In the genomic region with DNA sequence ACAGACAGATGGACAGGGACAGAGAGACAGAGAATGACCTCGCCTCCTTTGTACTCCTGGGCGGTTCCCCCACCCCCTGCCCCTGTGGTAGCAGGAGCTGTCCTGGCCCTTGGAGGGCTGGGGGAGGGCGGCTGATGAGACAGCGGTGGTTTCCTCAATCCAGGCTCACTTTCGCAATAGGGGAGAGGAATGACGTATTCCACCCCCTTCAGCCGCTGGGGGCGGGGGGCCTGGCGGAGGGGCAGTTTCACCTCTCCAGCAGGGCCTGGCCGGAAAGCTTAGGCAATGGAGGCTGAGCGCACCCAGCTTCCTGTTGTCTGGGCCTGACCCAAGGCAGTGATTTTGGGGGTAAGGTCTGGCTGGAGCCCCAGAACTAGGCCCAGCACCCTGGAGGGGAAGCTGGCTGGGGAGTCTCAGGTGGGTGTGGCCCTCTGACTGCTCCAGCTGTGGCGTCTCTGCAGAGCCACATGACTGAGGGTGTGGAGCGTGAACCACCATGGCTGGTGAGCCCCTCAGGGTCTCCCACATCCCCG, we compare ENCODE assay signal across 8 cellular contexts. TPM values are rescaled to one million over a fixed set of nuclear protein-coding genes. Genes with fewer than 3 reads are reported as not detected.
DNase-seq lines count a peak whose midpoint lies in the region; ATAC-seq and TF ChIP-seq lines count a peak whose summit lies in the region.
"Had no signal": no experiment of that assay in that cellular context is flagged by ENCODE, and none has a peak within 500 bp of the region (broad histone marks: within the 10 kb centered on the region; RNA-seq: fewer than 3 reads in every experiment).

No MANE protein-coding gene starts in this region.

- H3K79me2 ChIP-seq in mammary epithelial cell (ENCODE audit: insufficient read depth, low read length), result no peaks in the 10 kb centered on the region

- peak overlapping the region; percentile 72 for H2AFZ ChIP-seq in mammary epithelial cell (ENCODE audit: low read depth, low read length)

- TF ChIP-seq CTCF in mammary epithelial cell (conservative IDR thresholded peaks at IDR 0.05 in 1 of 2, IDR thresholded peaks at IDR 0.05 in 1 of 2; ENCODE audit: extremely low read depth in 1 of 2, insufficient read depth in 1 of 2, low read depth in 1 of 2, low read length in 2 of 2) (no peak), lower lobe of right lung (IDR thresholded peaks at IDR 0.05) (no peak)

- BruUV-seq in mammary epithelial cell (replicated peaks; lab: Mats Ljungman, UMichigan), result no TSS peak

- peak overlapping the region; percentile 50 for H3K27ac ChIP-seq in mammary epithelial cell (ENCODE audit: insufficient read depth, low read depth, low read length)
- H3K27ac ChIP-seq in lower lobe of right lung, result peak overlapping the region; percentile 81

- intact Hi-C loops in mammary epithelial cell (cut with micrococcal nuclease) (loop anchor here (2.0 kb wide), 1 partner anchor 18 kb away; no protein-coding TSS in a partner anchor), lower lobe of right lung (cut with DNase I) (no loop called here)

- 25% methylated on average over 6 of the region's 14 CpGs for WGBS in mammary epithelial cell (ENCODE audit: low coverage, missing lambda C conversion rate)

- no peaks in the 10 kb centered on the region for H3K36me3 ChIP-seq in mammary epithelial cell (ENCODE audit: insufficient read depth, low read length)
- peaks cover 8% of the 10 kb centered on the region for H3K36me3 ChIP-seq in lower lobe of right lung

- DNase-seq in mammary epithelial cell, result peak; percentile 90
- peak; percentile 93 for DNase-seq in lower lobe of right lung
- peak; percentile 93 to 94 for DNase-seq in stimulated activated CD8-positive, alpha-beta memory T cell treated with anti-CD3 and anti-CD28 coated beads, Interleukin-15, amount 100 ng/mL, for 48 hours (ENCODE audit: low read depth in 2 of 2)

- no peak for TF ChIP-seq EP300 in Ishikawa (IDR thresholded peaks at IDR 0.05; ENCODE audit: borderline replicate concordance)

- dilution Hi-C loops in mammary epithelial cell (cut with HindIII; ENCODE audit: low sequenced_read_pairs), result no loop called here

- H3K4me2 ChIP-seq in mammary epithelial cell (ENCODE audit: insufficient read depth, low read depth, low read length), result peak overlapping the region; percentile 56

- CTCF ChIA-PET in mammary epithelial cell (lab: Charles Lee; ENCODE audit: low non-redundant PET), result interaction anchor here (0.7 kb wide), 1 partner anchor 94 kb away, joined by 6 read pairs; a partner anchor contains a TSS

- H3K9me3 ChIP-seq in mammary epithelial cell (replicated peaks; ENCODE audit: insufficient read depth, low read length) (no peaks in the 10 kb centered on the region), lower lobe of right lung (no peaks in the 10 kb centered on the region)

- H3K9ac ChIP-seq in mammary epithelial cell (ENCODE audit: insufficient read depth, low read length), result peak overlapping the region; percentile 35

- H3K4me1 ChIP-seq in mammary epithelial cell (ENCODE audit: insufficient read depth, low read length) (peaks cover 50% of the 10 kb centered on the region), lower lobe of right lung (peaks cover 70% of the 10 kb centered on the region)

- H3K4me3 ChIP-seq in mammary epithelial cell (replicated peaks in 1 of 3; ENCODE audit: insufficient read depth in 1 of 3, low read depth in 2 of 3, low read length in 3 of 3) (no peak overlapping the region), lower lobe of right lung (peak overlapping the region; percentile 28)

- ATAC-seq in GM19395 (IDR thresholded peaks at IDR 0.05; ENCODE audit: unreplicated experiment) (peak; percentile 41), lower lobe of right lung (peak; percentile 83 to 84), GM21367 (IDR thresholded peaks at IDR 0.05; ENCODE audit: unreplicated experiment) (no peak)
- ATAC-seq in activated CD4-positive, CD25-positive, alpha-beta regulatory T cell treated with anti-CD3 and anti-CD28 coated beads, Interleukin-2, amount 50 U/mL, for 24 hours, result peak; percentile 44 to 49

- in situ Hi-C loops in mammary epithelial cell (cut with MboI; ENCODE audit: low sequenced_read_pairs in 2 of 2), result no loop called here

- TF ChIP-seq RAD21 in Ishikawa (IDR thresholded peaks at IDR 0.05; ENCODE audit: low read depth), result no peak

- no peaks in the 10 kb centered on the region for H4K20me1 ChIP-seq in mammary epithelial cell (ENCODE audit: insufficient read depth, low read length)

- no peaks in the 10 kb centered on the region for H3K27me3 ChIP-seq in mammary epithelial cell (ENCODE audit: insufficient read depth, low read length)
- H3K27me3 ChIP-seq in lower lobe of right lung (ENCODE audit: low read depth), result no peaks in the 10 kb centered on the region

TF ChIP-seq in Ishikawa, 13 proteins besides CTCF, POLR2A, EP300 and RAD21:
- TF ChIP-seq CEBPB (IDR thresholded peaks at IDR 0.05), result peak; percentile 73
- TF ChIP-seq FOXM1 (IDR thresholded peaks at IDR 0.05; ENCODE audit: borderline replicate concordance, low read depth), result no peak

RNA-seq across cellular contexts. Expression of a gene that starts 7.4 kb away (rescaled TPM):
- total RNA-seq in mammary epithelial cell, result 1 to 10 TPM; 1.5 to 3.5 TPM
- 2.0 TPM for polyA plus RNA-seq in mammary epithelial cell
- 8.4 TPM for polyA minus RNA-seq in mammary epithelial cell
- total RNA-seq in lower lobe of right lung, result 87.0 TPM

RNA-seq across cellular contexts. Expression of a gene that starts 32.8 kb away (rescaled TPM):
- total RNA-seq in mammary epithelial cell, result under 1 TPM in 1 of 2 donors, not detected in 1; 0.21 TPM
- not detected for polyA plus RNA-seq in mammary epithelial cell
- polyA minus RNA-seq in mammary epithelial cell, result not detected
- not detected for total RNA-seq in lower lobe of right lung
- polyA plus RNA-seq: neural cell had no signal

Comparison
In these comparisons a context has a peak if more than half of its experiments do, and no peak if none do; other contexts are left out.
1. RNA of a gene that starts 7.4 kb away (total RNA-seq): 87.0 TPM in lower lobe of right lung (single experiment); 1.5 to 3.5 TPM in mammary epithelial cell; every median in the first group is over 10 times any median in the second.
2. Peak in every context shown above with its lines, with median percentiles within 50 percentile points of each other: DNase-seq.